In the genomic region with DNA sequence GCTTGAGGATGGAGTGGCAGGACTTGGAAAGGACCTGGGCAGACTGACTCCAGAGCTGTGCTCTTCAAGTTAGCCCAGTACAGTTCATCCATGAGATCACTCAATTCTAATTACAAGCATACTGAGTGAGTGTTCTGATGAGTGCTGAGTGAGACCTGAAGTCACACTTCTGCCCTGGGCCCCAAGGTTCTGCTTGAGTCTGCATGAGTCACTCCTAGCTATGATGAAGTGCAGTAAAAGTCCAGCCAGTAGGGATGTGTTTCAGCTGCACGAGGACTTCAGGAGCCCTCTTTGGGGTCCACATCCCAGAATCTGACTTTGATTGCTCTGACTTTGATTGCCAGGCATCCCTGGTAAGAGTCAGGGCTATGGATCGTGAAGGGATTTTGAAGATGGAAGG, we compare ENCODE assay signal across 1 cellular context.
A peak's percentile ranks its signal among the peaks of the same experiment; 100 is the strongest.
TF ChIP-seq lines count a peak whose summit lies in the region.

No MANE protein-coding gene starts in this region.

TF ChIP-seq in HepG2, 621 proteins besides CTCF, POLR2A, EP300 and RAD21:
- TF ChIP-seq ZSCAN25 (CRISPR knock-in tag; IDR thresholded peaks at IDR 0.05) (no peak), FOSL2 (CRISPR knock-in tag; IDR thresholded peaks at IDR 0.05) (0 out of 2 replicates have a peak, but pooled peaks have one; percentile 26), PRPF4 (IDR thresholded peaks at IDR 0.05; ENCODE audit: low read depth, low read length, poor library complexity, severe bottlenecking) (no peak), HOXA7 (CRISPR knock-in tag; IDR thresholded peaks at IDR 0.05) (no peak)
- TF ChIP-seq, protein P1, sequence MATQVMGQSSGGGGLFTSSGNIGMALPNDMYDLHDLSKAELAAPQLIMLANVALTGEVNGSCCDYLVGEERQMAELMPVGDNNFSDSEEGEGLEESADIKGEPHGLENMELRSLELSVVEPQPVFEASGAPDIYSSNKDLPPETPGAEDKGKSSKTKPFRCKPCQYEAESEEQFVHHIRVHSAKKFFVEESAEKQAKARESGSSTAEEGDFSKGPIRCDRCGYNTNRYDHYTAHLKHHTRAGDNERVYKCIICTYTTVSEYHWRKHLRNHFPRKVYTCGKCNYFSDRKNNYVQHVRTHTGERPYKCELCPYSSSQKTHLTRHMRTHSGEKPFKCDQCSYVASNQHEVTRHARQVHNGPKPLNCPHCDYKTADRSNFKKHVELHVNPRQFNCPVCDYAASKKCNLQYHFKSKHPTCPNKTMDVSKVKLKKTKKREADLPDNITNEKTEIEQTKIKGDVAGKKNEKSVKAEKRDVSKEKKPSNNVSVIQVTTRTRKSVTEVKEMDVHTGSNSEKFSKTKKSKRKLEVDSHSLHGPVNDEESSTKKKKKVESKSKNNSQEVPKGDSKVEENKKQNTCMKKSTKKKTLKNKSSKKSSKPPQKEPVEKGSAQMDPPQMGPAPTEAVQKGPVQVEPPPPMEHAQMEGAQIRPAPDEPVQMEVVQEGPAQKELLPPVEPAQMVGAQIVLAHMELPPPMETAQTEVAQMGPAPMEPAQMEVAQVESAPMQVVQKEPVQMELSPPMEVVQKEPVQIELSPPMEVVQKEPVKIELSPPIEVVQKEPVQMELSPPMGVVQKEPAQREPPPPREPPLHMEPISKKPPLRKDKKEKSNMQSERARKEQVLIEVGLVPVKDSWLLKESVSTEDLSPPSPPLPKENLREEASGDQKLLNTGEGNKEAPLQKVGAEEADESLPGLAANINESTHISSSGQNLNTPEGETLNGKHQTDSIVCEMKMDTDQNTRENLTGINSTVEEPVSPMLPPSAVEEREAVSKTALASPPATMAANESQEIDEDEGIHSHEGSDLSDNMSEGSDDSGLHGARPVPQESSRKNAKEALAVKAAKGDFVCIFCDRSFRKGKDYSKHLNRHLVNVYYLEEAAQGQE (IDR thresholded peaks at IDR 0.05; ENCODE audit: borderline replicate concordance in 1 of 2, low read depth in 1 of 2, low read length in 2 of 2) = no peak
